8 cellular contexts compared by ENCODE assay signal in genomic region chr2:231714639-231715498, GRCh38. TPM values are rescaled to one million over a fixed set of nuclear protein-coding genes. Genes with fewer than 3 reads are reported as not detected.
DNase-seq lines count a peak whose midpoint lies in the region; ATAC-seq, FAIRE-seq and TF ChIP-seq lines count a peak whose summit lies in the region.

No MANE protein-coding gene starts in this region.

- POLR2A ChIA-PET in Panc1 (lab: Charles Lee) = interaction anchor here (0.6 to 1.3 kb wide), 6 partner anchors 42 to 355 kb away, joined by 3 to 4 read pairs (median 3); no protein-coding TSS in a partner anchor

- intact Hi-C loops in Panc1 (cut with micrococcal nuclease; ENCODE audit: unreplicated experiment) = loop anchor here (1.0 to 2.0 kb wide), 3 partner anchors 38 to 103 kb away; no protein-coding TSS in a partner anchor

- peaks cover 11% of the 10 kb centered on the region for H3K36me3 ChIP-seq in Panc1 (ENCODE audit: control insufficient read depth, insufficient read depth, low read length)
- H3K36me3 ChIP-seq in osteoblast (ENCODE audit: insufficient read depth, low read length) = peaks cover 18% of the 10 kb centered on the region
- peaks cover 0 to 27% (median 6%) of the 10 kb centered on the region in 3 donors for H3K36me3 ChIP-seq in tibial nerve

- peaks cover 32% of the 10 kb centered on the region for H3K79me2 ChIP-seq in osteoblast (ENCODE audit: insufficient read depth, low read length)

- peak; percentile 51 for ATAC-seq in Panc1
- ATAC-seq in GM21381 (IDR thresholded peaks at IDR 0.05; ENCODE audit: unreplicated experiment) = no peak

- BruUV-seq in Panc1 (replicated peaks; lab: Mats Ljungman, UMichigan) = no TSS peak

- peaks cover 42% of the 10 kb centered on the region for H3K4me1 ChIP-seq in Panc1 (ENCODE audit: control insufficient read depth, insufficient read depth, low read length)
- peaks cover 53% of the 10 kb centered on the region for H3K4me1 ChIP-seq in osteoblast (ENCODE audit: insufficient read depth, low read length)
- peaks cover 0 to 44% (median 28%) of the 10 kb centered on the region in 4 donors for H3K4me1 ChIP-seq in tibial nerve

- no peaks in the 10 kb centered on the region for H3K27me3 ChIP-seq in Panc1 (ENCODE audit: control insufficient read depth, insufficient read depth, low read length)
- no peaks in the 10 kb centered on the region for H3K27me3 ChIP-seq in osteoblast (ENCODE audit: insufficient read depth, low read length)
- no peaks in the 10 kb centered on the region for H3K27me3 ChIP-seq in tibial nerve

- no peak overlapping the region for H3K4me2 ChIP-seq in osteoblast (ENCODE audit: insufficient read depth, low read length)

- no peak for FAIRE-seq in HTR-8/SVneo (lab: Jason Lieb, UNC)

- 54 to 59% methylated on average over 17 of the region's 17 CpGs for WGBS in tibial nerve, 2 donors

- TF ChIP-seq POLR2A in tibial nerve (IDR thresholded peaks at IDR 0.05) = no peak

- peak overlapping the region; percentile 83 for H3K27ac ChIP-seq in Panc1 (ENCODE audit: low read length)
- peak overlapping the region; percentile 90 for H3K27ac ChIP-seq in osteoblast (ENCODE audit: low read depth, low read length)
- H3K27ac ChIP-seq in tibial nerve = peak overlapping the region in 3 of 4 donors; percentile 65 to 93 (median 83)

- no peaks in the 10 kb centered on the region for H3K9me3 ChIP-seq in Panc1 (ENCODE audit: control insufficient read depth, insufficient read depth, low read depth, low read length)
- no peaks in the 10 kb centered on the region for H3K9me3 ChIP-seq in osteoblast (ENCODE audit: low read depth, low read length)
- H3K9me3 ChIP-seq in tibial nerve = no peaks in the 10 kb centered on the region

- CTCF ChIA-PET in Panc1 (lab: Charles Lee) = interaction anchor here (0.6 to 2.7 kb wide), 18 partner anchors 15 to 150 kb away, joined by 3 to 74 read pairs (median 3); no protein-coding TSS in a partner anchor

- TF ChIP-seq CTCF in Panc1 (IDR thresholded peaks at IDR 0.05) (peak; percentile 91), fibroblast of villous mesenchyme (IDR thresholded peaks at IDR 0.05; ENCODE audit: insufficient read depth, low read depth, low read length) (peak; percentile 80), osteoblast (IDR thresholded peaks at IDR 0.05; ENCODE audit: extremely low read depth, low read depth, low read length) (peak; percentile 82), tibial nerve (IDR thresholded peaks at IDR 0.05) (peak; percentile 80 to 97 (median 92))

- no peak for TF ChIP-seq EP300 in tibial nerve (IDR thresholded peaks at IDR 0.05)

- H4K20me1 ChIP-seq in osteoblast (ENCODE audit: insufficient read depth, low read length) = peaks cover 34% of the 10 kb centered on the region

- peak; percentile 65 for DNase-seq in D341Med (ENCODE audit: low spot score)
- peak; percentile 66 for DNase-seq in HTR-8/SVneo (ENCODE audit: insufficient read length, low spot score)
- DNase-seq in Panc1 (ENCODE audit: low read depth, low spot score) = no peak
- DNase-seq in activated T-helper 1 cell treated with Interleukin-2 at 50 U/mL for 16 hours (ENCODE audit: low read depth) = peak; percentile 58
- DNase-seq in fibroblast of villous mesenchyme (ENCODE audit: low read depth) = peak; percentile 53
- peak; percentile 89 for DNase-seq in osteoblast (ENCODE audit: insufficient read length, low spot score, missing footprints)
- DNase-seq in tibial nerve (ENCODE audit: low spot score in 2 of 2) = peak in 1 of 2 donors; percentile 83

- no peak overlapping the region for H2AFZ ChIP-seq in osteoblast (ENCODE audit: low read length)

- H3K4me3 ChIP-seq in Panc1 (ENCODE audit: low read depth in 2 of 2, low read length in 2 of 2) (no peak overlapping the region), fibroblast of villous mesenchyme (ENCODE audit: low read depth, low read length) (no peak overlapping the region), osteoblast (ENCODE audit: insufficient read depth, low read length) (no peak overlapping the region), tibial nerve (no peak overlapping the region)

- in situ Hi-C loops in Panc1 (cut with HindIII; ENCODE audit: low pct_unique_long_range_greater_than_20kb, low sequenced_read_pairs) = no loop called here

RNA-seq across cellular contexts. Expression of gene PTMA, which starts 6.5 kb away (rescaled TPM):
- total RNA-seq in Panc1 (2021; ENCODE audit: unreplicated experiment) (1,390 TPM), fibroblast of villous mesenchyme (598 and 694 TPM in 2 replicates), osteoblast (459 and 545 TPM in 2 replicates), tibial nerve (1,000 to 10,000 TPM in 1 of 4 donors, 100 to 1,000 TPM in 3; 622 to 1,472 (median 817) TPM)
- 1,958 TPM for polyA plus RNA-seq in Panc1 (2012; ENCODE audit: insufficient read length)
